In genomic region chr3:38136272-38136806, GRCh38 we compare ENCODE assay signal across 7 cellular contexts. TPM values are rescaled to one million over a fixed set of nuclear protein-coding genes. Genes with fewer than 3 reads are reported as not detected.
DNase-seq lines count a peak whose midpoint lies in the region; ATAC-seq and TF ChIP-seq lines count a peak whose summit lies in the region.

No MANE protein-coding gene starts in this region.

- H3K36me3 ChIP-seq in OCI-LY3 (replicated peaks; ENCODE audit: low read depth, low read length) (peaks cover 35% of the 10 kb centered on the region), mesodermal cell (ENCODE audit: control insufficient read depth, insufficient read depth, low read length) (peaks cover 38% of the 10 kb centered on the region), aorta (ENCODE audit: control insufficient read depth in 1 of 2, insufficient read depth in 2 of 2, low read length in 1 of 2) (no peaks in the 10 kb centered on the region)

- H3K9me3 ChIP-seq in OCI-LY3 (ENCODE audit: insufficient read depth, low read length) (no peaks in the 10 kb centered on the region), mesodermal cell (ENCODE audit: control insufficient read depth, low read length) (no peaks in the 10 kb centered on the region), aorta (ENCODE audit: control insufficient read depth, low read length) (no peaks in the 10 kb centered on the region)

- TF ChIP-seq CTCF in OCI-LY3 (IDR thresholded peaks at IDR 0.05; ENCODE audit: low read depth, low read length) (no peak), choroid plexus epithelial cell (conservative IDR thresholded peaks at IDR 0.05; ENCODE audit: low read depth, low read length) (no peak)

- H3K27ac ChIP-seq in OCI-LY3 (ENCODE audit: low read length) (peak overlapping the region; percentile 37), mesodermal cell (ENCODE audit: low read depth, low read length, severe bottlenecking) (peak overlapping the region; percentile 36), aorta (ENCODE audit: low read depth in 1 of 2, low read length in 2 of 2) (no peak overlapping the region)

- H3K4me1 ChIP-seq in OCI-LY3 (ENCODE audit: low read length) (peaks cover 35% of the 10 kb centered on the region), mesodermal cell (ENCODE audit: control insufficient read depth, insufficient read depth, low read length, poor library complexity, severe bottlenecking) (peaks cover 17% of the 10 kb centered on the region), aorta (ENCODE audit: control insufficient read depth in 1 of 2, insufficient read depth in 2 of 2, low read length in 2 of 2) (no peaks in the 10 kb centered on the region)

- peak overlapping the region; percentile 87 for H3K4me2 ChIP-seq in OCI-LY3 (ENCODE audit: low read length)

- ATAC-seq in GM18907 (IDR thresholded peaks at IDR 0.05; ENCODE audit: unreplicated experiment) (peak; percentile 13), aorta (ENCODE audit: low FRiP score) (no peak), HG03565 (IDR thresholded peaks at IDR 0.05; ENCODE audit: unreplicated experiment) (no peak)

- intact Hi-C loops in aorta (cut with DNase I), result loop anchor here (2.0 to 5.0 kb wide), 3 partner anchors 28 to 316 kb away; partner anchors contain the start of genes ACVR2B (in 1 of the 2) and OXSR1 (in 1 of the 2)

- no peaks in the 10 kb centered on the region for H3K27me3 ChIP-seq in OCI-LY3 (ENCODE audit: low read depth, low read length)
- H3K27me3 ChIP-seq in aorta (ENCODE audit: control insufficient read depth in 1 of 2, insufficient read depth in 2 of 2, low read length in 1 of 2), result no peaks in the 10 kb centered on the region

- H3K9ac ChIP-seq in OCI-LY3 (ENCODE audit: low read length), result peak overlapping the region; percentile 86

- 3 to 6% methylated on average over 13 to 18 of the region's 28 CpGs for WGBS in mesodermal cell (ENCODE audit: insufficient coverage in 2 of 2), 2 experiments
- WGBS in aorta, 2 donors, result 1% methylated on average over 28 of the region's 28 CpGs

- H2AFZ ChIP-seq in OCI-LY3 (ENCODE audit: low read depth, low read length), result no peak overlapping the region

- DNase-seq in choroid plexus epithelial cell (ENCODE audit: low read depth) (peak; percentile 27), aorta (no peak), D341Med (ENCODE audit: low spot score) (no peak)

- H4K20me1 ChIP-seq in OCI-LY3 (ENCODE audit: insufficient read depth, low read length), result peaks cover 16% of the 10 kb centered on the region

- peaks cover 54% of the 10 kb centered on the region for H3K79me2 ChIP-seq in OCI-LY3 (ENCODE audit: low read length)

- H3K4me3 ChIP-seq in OCI-LY3 (ENCODE audit: low read length) (peak overlapping the region; percentile 82), choroid plexus epithelial cell (ENCODE audit: low read depth, low read length) (peak overlapping the region; percentile 92), mesodermal cell (ENCODE audit: extremely low read depth, insufficient read depth, low read length, poor library complexity, severe bottlenecking) (peak overlapping the region; percentile 79), aorta (ENCODE audit: low read length in 2 of 2) (peak overlapping the region; percentile 51 to 52)

RNA-seq across cellular contexts. Expression of gene ACAA1, which starts 0.6 kb away (rescaled TPM):
- polyA plus RNA-seq in mesodermal cell (2013, experiment 1 of 2), result 19.8 TPM
- polyA plus RNA-seq in mesodermal cell (2013, experiment 2 of 2), result 22.5 TPM
- total RNA-seq in aorta, result 10 to 100 TPM; 39.3 to 54.8 TPM
- polyA plus RNA-seq in aorta, result 10 to 100 TPM; 58.4 to 69.2 TPM

RNA-seq across cellular contexts. Expression of gene MYD88, which starts 2.1 kb away (rescaled TPM):
- 18.4 TPM for polyA plus RNA-seq in mesodermal cell (2013, experiment 1 of 2)
- polyA plus RNA-seq in mesodermal cell (2013, experiment 2 of 2), result 17.8 TPM
- total RNA-seq in aorta, result 10 to 100 TPM; 23.4 to 33.6 TPM
- 10 to 100 TPM; 17.7 to 19.3 TPM for polyA plus RNA-seq in aorta

RNA-seq across cellular contexts. Expression of gene OXSR1, which starts 29.0 kb away (rescaled TPM):
- polyA plus RNA-seq in mesodermal cell (2013, experiment 1 of 2), result 36.5 TPM
- polyA plus RNA-seq in mesodermal cell (2013, experiment 2 of 2), result 34.9 TPM
- 10 to 100 TPM; 38.9 to 42.0 TPM for total RNA-seq in aorta
- polyA plus RNA-seq in aorta, result 10 to 100 TPM in 1 of 2 donors, 1 to 10 TPM in 1; 7.9 to 13.9 TPM

Comparison
In these comparisons a context has a peak if more than half of its experiments do, and no peak if none do; other contexts are left out.
1. H3K27ac ChIP-seq: peak in OCI-LY3 (single experiment) and mesodermal cell (single experiment); none in aorta (0 of 2).
2. Peak in every context shown above with its lines, with median percentiles within 50 percentile points of each other: H3K4me3 ChIP-seq.